8 cellular contexts compared by ENCODE assay signal in the genomic region with DNA sequence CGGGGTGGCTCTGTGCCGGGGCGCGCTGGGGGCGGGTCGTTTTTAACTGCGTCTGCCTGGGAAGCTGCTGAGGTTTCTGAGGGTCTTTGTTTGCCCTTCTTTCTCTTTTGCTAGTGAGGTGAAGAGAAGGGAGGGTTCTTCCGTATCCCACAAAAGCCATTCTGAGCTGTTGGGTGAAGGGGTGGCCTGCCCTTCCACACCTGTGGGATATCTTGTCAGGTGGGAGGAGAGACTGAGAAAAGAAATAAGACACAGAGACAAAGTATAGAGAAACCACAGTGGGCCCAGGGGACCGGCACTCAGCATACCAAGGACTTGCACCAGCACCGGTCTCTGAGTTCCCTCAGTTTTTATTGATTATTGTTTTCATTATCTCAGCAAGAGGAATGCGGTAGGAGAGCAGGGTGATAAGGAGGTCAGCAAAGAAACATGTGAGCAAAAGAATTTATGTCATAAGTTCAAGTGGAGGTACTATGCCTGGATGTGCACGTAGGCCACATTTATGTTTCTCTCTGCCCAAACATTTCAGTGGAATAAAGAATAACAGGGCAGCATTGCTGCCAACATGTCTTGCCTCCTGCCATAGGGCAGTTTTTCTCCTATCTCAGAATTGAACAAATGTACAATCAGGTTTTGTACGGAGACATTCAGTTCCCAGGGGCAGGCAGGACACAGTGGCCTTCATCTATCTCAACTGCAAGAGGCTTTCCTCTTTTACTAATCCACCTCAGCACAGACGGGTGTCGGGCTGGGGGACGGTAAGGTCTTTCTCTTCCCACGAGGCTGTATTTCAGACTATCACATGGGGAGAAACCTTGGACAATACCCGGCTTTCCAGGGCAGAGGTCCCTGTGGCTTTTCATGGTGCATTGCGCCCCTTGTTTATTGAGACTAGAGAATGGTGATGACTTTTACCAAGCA. TPM values are rescaled to one million over a fixed set of nuclear protein-coding genes. Genes with fewer than 3 reads are reported as not detected.
A peak's percentile ranks its signal among the peaks of the same experiment; 100 is the strongest.
DNase-seq lines count a peak whose midpoint lies in the region; ATAC-seq, FAIRE-seq and TF ChIP-seq lines count a peak whose summit lies in the region.

No MANE protein-coding gene starts in this region.

- 29 to 42% methylated on average over 12 to 18 of the region's 19 CpGs for WGBS in upper lobe of left lung, 2 donors

- peaks cover 0 to 40% (median 23%) of the 10 kb centered on the region in 11 experiments; a peak in 15 of 22 replicates for H4K20me1 ChIP-seq in BLaER1 treated with 17β-estradiol and CSF1 and Interleukin-3, amounts not matched to agents 10 nM and 100 nM

- DNase-seq in bronchial epithelial cell (ENCODE audit: low read depth) (peak; percentile 21), lower lobe of right lung (no peak), upper lobe of left lung (no peak), KBM-7 (no peak), HEK293T (ENCODE audit: extremely low spot score) (no peak)

- peak overlapping the region; percentile 78 to 87 (median 80) for H3K9ac ChIP-seq in BLaER1 treated with 17β-estradiol and CSF1 and Interleukin-3, amounts not matched to agents 10 nM and 100 nM

- no peak for TF ChIP-seq CTCF in bronchial epithelial cell (IDR thresholded peaks at IDR 0.05; ENCODE audit: insufficient read depth, low read length, severe bottlenecking)
- TF ChIP-seq CTCF in lower lobe of right lung (IDR thresholded peaks at IDR 0.05), result no peak
- no peak for TF ChIP-seq CTCF in upper lobe of left lung (IDR thresholded peaks at IDR 0.05)

- CTCF ChIA-PET in HEK293T (lab: Yijun Ruan, JAX), result no interaction called here

- H3K36me3 ChIP-seq in BLaER1 treated with 17β-estradiol and CSF1 and Interleukin-3, amounts not matched to agents 10 nM and 100 nM, result peaks cover 0 to 32% (median 5%) of the 10 kb centered on the region in 11 experiments; a peak in 10 of 22 replicates
- H3K36me3 ChIP-seq in bronchial epithelial cell (ENCODE audit: control insufficient read depth, insufficient read depth, low read length), result no peaks in the 10 kb centered on the region
- H3K36me3 ChIP-seq in lower lobe of right lung, result no peaks in the 10 kb centered on the region
- H3K36me3 ChIP-seq in upper lobe of left lung, result peaks cover 0 to 3% (median 0%) of the 10 kb centered on the region in 4 donors

- peak overlapping the region; percentile 58 to 80 (median 68) for H3K4me3 ChIP-seq in BLaER1 treated with 17β-estradiol and CSF1 and Interleukin-3, amounts not matched to agents 10 nM and 100 nM
- H3K4me3 ChIP-seq in bronchial epithelial cell (ENCODE audit: low read depth, low read length) (peak overlapping the region; percentile 51), lower lobe of right lung (peak overlapping the region; percentile 77), upper lobe of left lung (peak overlapping the region; percentile 52 to 91 (median 67))

- TF ChIP-seq EP300 in upper lobe of left lung (IDR thresholded peaks at IDR 0.05), result no peak

- intact Hi-C loops in lower lobe of right lung (cut with DNase I), result no loop called here

- TF ChIP-seq POLR2A in upper lobe of left lung (IDR thresholded peaks at IDR 0.05), result no peak

- in situ Hi-C loops in KBM-7 (cut with MboI; ENCODE audit: low pct_unique_long_range_greater_than_20kb, low sequenced_read_pairs), result no loop called here

- H3K4me2 ChIP-seq in BLaER1 treated with 17β-estradiol and CSF1 and Interleukin-3, amounts not matched to agents 10 nM and 100 nM, result peak overlapping the region; percentile 79 to 98 (median 90)

- no peaks in the 10 kb centered on the region for H3K27me3 ChIP-seq in BLaER1 treated with 17β-estradiol and CSF1 and Interleukin-3, amounts not matched to agents 10 nM and 100 nM
- no peaks in the 10 kb centered on the region for H3K27me3 ChIP-seq in bronchial epithelial cell (ENCODE audit: control insufficient read depth, insufficient read depth, low read length)
- H3K27me3 ChIP-seq in lower lobe of right lung (ENCODE audit: low read depth), result no peaks in the 10 kb centered on the region
- H3K27me3 ChIP-seq in upper lobe of left lung, result no peaks in the 10 kb centered on the region

- ATAC-seq in GM19467 (IDR thresholded peaks at IDR 0.05; ENCODE audit: unreplicated experiment), result peak; percentile 79
- peak; percentile 40 for ATAC-seq in HG03575 (IDR thresholded peaks at IDR 0.05; ENCODE audit: extremely low read depth, insufficient number of reproducible peaks, low FRiP score, unreplicated experiment)
- peak in 1 of 2 donors; percentile 3 for ATAC-seq in lower lobe of right lung
- ATAC-seq in upper lobe of left lung (ENCODE audit: low FRiP score in 2 of 2), result peak in 1 of 2 donors; percentile 0

- peaks cover 17 to 54% (median 48%) of the 10 kb centered on the region in 10 experiments for H3K4me1 ChIP-seq in BLaER1 treated with 17β-estradiol and CSF1 and Interleukin-3, amounts not matched to agents 10 nM and 100 nM
- H3K4me1 ChIP-seq in lower lobe of right lung, result peaks cover 16% of the 10 kb centered on the region
- peaks cover 10 to 14% (median 11%) of the 10 kb centered on the region in 4 donors for H3K4me1 ChIP-seq in upper lobe of left lung

- H3K27ac ChIP-seq in BLaER1 treated with 17β-estradiol and CSF1 and Interleukin-3, amounts not matched to agents 10 nM and 100 nM, result peak overlapping the region; percentile 59 to 87 (median 77); a peak in 21 of 22 replicates
- H3K27ac ChIP-seq in lower lobe of right lung, result peak overlapping the region; percentile 96
- H3K27ac ChIP-seq in upper lobe of left lung, result peak overlapping the region; percentile 92 to 96 (median 94)

- H3K9me3 ChIP-seq in BLaER1 treated with 17β-estradiol and CSF1 and Interleukin-3, amounts not matched to agents 10 nM and 100 nM (replicated peaks in 1 of 11), result peaks cover 0 to 6% (median 6%) of the 10 kb centered on the region in 11 experiments; a peak in 10 of 22 replicates
- H3K9me3 ChIP-seq in lower lobe of right lung, result no peaks in the 10 kb centered on the region
- H3K9me3 ChIP-seq in upper lobe of left lung, result no peaks in the 10 kb centered on the region

- no peak for FAIRE-seq in bronchial epithelial cell (lab: Jason Lieb, UNC)

- POLR2A ChIA-PET in HEK293T (lab: Yijun Ruan, JAX), result no interaction called here

TF ChIP-seq in HEK293T, 16 proteins besides CTCF, POLR2A, EP300 and RAD21:
- TF ChIP-seq FOXK2 (IDR thresholded peaks at IDR 0.05), result no peak
- TF ChIP-seq ELF4 (IDR thresholded peaks at IDR 0.05), result no peak
- no peak for TF ChIP-seq NFRKB (IDR thresholded peaks at IDR 0.05)
- no peak for TF ChIP-seq TARDBP (IDR thresholded peaks at IDR 0.05)
- no peak for TF ChIP-seq CTBP1 (IDR thresholded peaks at IDR 0.05; ENCODE audit: borderline replicate concordance)
- TF ChIP-seq LEF1 (IDR thresholded peaks at IDR 0.05; ENCODE audit: borderline replicate concordance), result no peak
- no peak for TF ChIP-seq ZNF384 (IDR thresholded peaks at IDR 0.05)
- no peak for TF ChIP-seq SUZ12 (IDR thresholded peaks at IDR 0.05)

RNA-seq across cellular contexts. Expression of gene PGBD2, which starts 1.0 kb away (rescaled TPM):
- total RNA-seq in bronchial epithelial cell (5.9 and 7.4 TPM in 2 replicates), lower lobe of right lung (9.1 TPM), upper lobe of left lung (10 to 100 TPM in 2 of 6 donors, 1 to 10 TPM in 4; 5.6 to 19.9 (median 6.7) TPM)

RNA-seq across cellular contexts. Expression of gene ZNF692, which starts 48.1 kb away (rescaled TPM):
- total RNA-seq in bronchial epithelial cell (19.7 and 22.7 TPM in 2 replicates), lower lobe of right lung (41.9 TPM), upper lobe of left lung (100 to 1,000 TPM in 1 of 6 donors, 10 to 100 TPM in 5; 25.7 to 248 (median 34.1) TPM)
